1 cellular context compared by ENCODE assay signal in the genomic region with DNA sequence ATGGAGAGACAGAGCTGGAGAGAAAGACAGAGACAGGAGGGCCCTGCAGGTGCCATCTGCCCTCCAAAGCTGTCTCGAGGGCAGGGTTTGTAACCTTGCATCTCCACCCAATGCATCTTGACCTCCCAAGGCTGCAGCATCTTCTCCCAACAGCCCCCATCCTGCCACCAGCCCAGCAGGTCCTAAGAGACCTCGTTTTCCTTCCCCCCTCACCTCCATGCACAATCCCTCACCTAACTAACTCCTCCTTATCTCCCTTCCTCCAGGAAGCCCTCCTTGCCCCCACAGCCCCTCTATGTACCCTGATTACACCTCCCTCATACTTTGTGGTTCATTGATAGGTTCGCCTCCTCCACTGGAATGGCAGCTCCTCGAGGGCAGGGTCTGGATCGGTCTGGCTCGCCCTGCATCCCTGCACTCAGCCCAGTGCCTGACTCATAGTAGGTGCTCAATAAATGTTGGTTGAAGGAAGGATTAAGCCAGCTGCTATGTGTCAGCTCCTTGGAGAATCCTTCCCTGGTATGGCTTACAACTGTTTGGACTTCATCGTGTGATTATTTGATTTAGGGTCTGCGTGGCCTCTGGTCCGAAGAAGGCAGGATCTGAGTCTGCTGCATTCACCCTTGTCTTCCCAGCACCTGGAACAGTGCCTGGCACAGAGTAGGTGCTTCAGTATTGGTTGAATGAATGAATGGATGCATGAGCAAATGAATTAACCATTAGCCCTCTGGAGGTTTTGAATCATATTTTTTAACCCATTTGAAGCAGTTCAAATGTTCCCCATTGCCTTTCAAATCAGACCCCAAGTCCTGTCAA.
TF ChIP-seq lines count a peak whose summit lies in the region.

No MANE protein-coding gene starts in this region.

TF ChIP-seq in HepG2, 621 proteins besides CTCF, POLR2A, EP300 and RAD21 (continued from another document and continues in another):
- TF ChIP-seq SSRP1 (CRISPR knock-in tag; IDR thresholded peaks at IDR 0.05) (0 out of 2 replicates have a peak, but pooled peaks have one; percentile 18), ZNF180 (CRISPR knock-in tag; IDR thresholded peaks at IDR 0.05; ENCODE audit: borderline replicate concordance, low read depth) (no peak), ZNF432 (CRISPR knock-in tag; IDR thresholded peaks at IDR 0.05; ENCODE audit: borderline replicate concordance) (no peak), NCOA1 (CRISPR knock-in tag; IDR thresholded peaks at IDR 0.05) (no peak), ZNF33A (CRISPR knock-in tag; IDR thresholded peaks at IDR 0.05; ENCODE audit: borderline replicate concordance) (no peak), ZNF569 (CRISPR knock-in tag; IDR thresholded peaks at IDR 0.05; ENCODE audit: borderline replicate concordance) (no peak), ETV5 (CRISPR knock-in tag; IDR thresholded peaks at IDR 0.05; ENCODE audit: borderline replicate concordance) (no peak), ZNF670 (CRISPR knock-in tag; IDR thresholded peaks at IDR 0.05; ENCODE audit: borderline replicate concordance) (no peak), ZNF24 (IDR thresholded peaks at IDR 0.05) (peak; percentile 85; the same call in 1 of the 2 replicates), ZNF605 (CRISPR knock-in tag; IDR thresholded peaks at IDR 0.05) (no peak), ZNF619 (CRISPR knock-in tag; IDR thresholded peaks at IDR 0.05) (no peak), ATF7-NPFF (CRISPR knock-in tag; IDR thresholded peaks at IDR 0.05; ENCODE audit: low read depth) (no peak), HNRNPK (IDR thresholded peaks at IDR 0.05; ENCODE audit: low read depth, low read length, poor library complexity, severe bottlenecking) (peak; percentile 12), ZBTB20 (CRISPR knock-in tag; IDR thresholded peaks at IDR 0.05; ENCODE audit: borderline replicate concordance, low read depth) (no peak), ZNF10 (CRISPR knock-in tag; IDR thresholded peaks at IDR 0.05; ENCODE audit: borderline replicate concordance, low read depth) (no peak), EZH2 (conservative IDR thresholded peaks at IDR 0.05; ENCODE audit: low read depth, low read length) (no peak), ZNF746 (CRISPR knock-in tag; IDR thresholded peaks at IDR 0.05) (no peak), ZSCAN29 (CRISPR knock-in tag; conservative IDR thresholded peaks at IDR 0.05) (no peak), ZNF883 (CRISPR knock-in tag; IDR thresholded peaks at IDR 0.05; ENCODE audit: not compliant biosample characterization) (peak; percentile 43), ZNF550 (CRISPR knock-in tag; IDR thresholded peaks at IDR 0.05; ENCODE audit: borderline replicate concordance) (no peak), POLR2AphosphoS5 (IDR thresholded peaks at IDR 0.05; ENCODE audit: low read depth, low read length) (no peak), ZNF644 (CRISPR knock-in tag; IDR thresholded peaks at IDR 0.05; ENCODE audit: low read depth) (no peak), TARDBP (CRISPR knock-in tag; IDR thresholded peaks at IDR 0.05) (peak; percentile 59; the same call in 1 of the 2 replicates), ZSCAN12 (CRISPR knock-in tag; IDR thresholded peaks at IDR 0.05) (no peak), TMF1 (CRISPR knock-in tag; IDR thresholded peaks at IDR 0.05; ENCODE audit: low read depth) (0 out of 2 replicates have a peak, but pooled peaks have one; percentile 35), SOX6 (IDR thresholded peaks at IDR 0.05) (no peak), SOX6 (CRISPR knock-in tag; IDR thresholded peaks at IDR 0.05) (no peak)
- TF ChIP-seq, protein P1, sequence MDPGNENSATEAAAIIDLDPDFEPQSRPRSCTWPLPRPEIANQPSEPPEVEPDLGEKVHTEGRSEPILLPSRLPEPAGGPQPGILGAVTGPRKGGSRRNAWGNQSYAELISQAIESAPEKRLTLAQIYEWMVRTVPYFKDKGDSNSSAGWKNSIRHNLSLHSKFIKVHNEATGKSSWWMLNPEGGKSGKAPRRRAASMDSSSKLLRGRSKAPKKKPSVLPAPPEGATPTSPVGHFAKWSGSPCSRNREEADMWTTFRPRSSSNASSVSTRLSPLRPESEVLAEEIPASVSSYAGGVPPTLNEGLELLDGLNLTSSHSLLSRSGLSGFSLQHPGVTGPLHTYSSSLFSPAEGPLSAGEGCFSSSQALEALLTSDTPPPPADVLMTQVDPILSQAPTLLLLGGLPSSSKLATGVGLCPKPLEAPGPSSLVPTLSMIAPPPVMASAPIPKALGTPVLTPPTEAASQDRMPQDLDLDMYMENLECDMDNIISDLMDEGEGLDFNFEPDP (CRISPR knock-in tag; conservative IDR thresholded peaks at IDR 0.05): no peak
- TF ChIP-seq, protein P2, sequence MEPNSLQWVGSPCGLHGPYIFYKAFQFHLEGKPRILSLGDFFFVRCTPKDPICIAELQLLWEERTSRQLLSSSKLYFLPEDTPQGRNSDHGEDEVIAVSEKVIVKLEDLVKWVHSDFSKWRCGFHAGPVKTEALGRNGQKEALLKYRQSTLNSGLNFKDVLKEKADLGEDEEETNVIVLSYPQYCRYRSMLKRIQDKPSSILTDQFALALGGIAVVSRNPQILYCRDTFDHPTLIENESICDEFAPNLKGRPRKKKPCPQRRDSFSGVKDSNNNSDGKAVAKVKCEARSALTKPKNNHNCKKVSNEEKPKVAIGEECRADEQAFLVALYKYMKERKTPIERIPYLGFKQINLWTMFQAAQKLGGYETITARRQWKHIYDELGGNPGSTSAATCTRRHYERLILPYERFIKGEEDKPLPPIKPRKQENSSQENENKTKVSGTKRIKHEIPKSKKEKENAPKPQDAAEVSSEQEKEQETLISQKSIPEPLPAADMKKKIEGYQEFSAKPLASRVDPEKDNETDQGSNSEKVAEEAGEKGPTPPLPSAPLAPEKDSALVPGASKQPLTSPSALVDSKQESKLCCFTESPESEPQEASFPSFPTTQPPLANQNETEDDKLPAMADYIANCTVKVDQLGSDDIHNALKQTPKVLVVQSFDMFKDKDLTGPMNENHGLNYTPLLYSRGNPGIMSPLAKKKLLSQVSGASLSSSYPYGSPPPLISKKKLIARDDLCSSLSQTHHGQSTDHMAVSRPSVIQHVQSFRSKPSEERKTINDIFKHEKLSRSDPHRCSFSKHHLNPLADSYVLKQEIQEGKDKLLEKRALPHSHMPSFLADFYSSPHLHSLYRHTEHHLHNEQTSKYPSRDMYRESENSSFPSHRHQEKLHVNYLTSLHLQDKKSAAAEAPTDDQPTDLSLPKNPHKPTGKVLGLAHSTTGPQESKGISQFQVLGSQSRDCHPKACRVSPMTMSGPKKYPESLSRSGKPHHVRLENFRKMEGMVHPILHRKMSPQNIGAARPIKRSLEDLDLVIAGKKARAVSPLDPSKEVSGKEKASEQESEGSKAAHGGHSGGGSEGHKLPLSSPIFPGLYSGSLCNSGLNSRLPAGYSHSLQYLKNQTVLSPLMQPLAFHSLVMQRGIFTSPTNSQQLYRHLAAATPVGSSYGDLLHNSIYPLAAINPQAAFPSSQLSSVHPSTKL (CRISPR knock-in tag; IDR thresholded peaks at IDR 0.05): no peak
- TF ChIP-seq, protein P3, sequence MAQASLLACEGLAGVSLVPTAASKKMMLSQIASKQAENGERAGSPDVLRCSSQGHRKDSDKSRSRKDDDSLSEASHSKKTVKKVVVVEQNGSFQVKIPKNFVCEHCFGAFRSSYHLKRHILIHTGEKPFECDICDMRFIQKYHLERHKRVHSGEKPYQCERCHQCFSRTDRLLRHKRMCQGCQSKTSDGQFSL (CRISPR knock-in tag; IDR thresholded peaks at IDR 0.05): no peak
- TF ChIP-seq, protein P4, sequence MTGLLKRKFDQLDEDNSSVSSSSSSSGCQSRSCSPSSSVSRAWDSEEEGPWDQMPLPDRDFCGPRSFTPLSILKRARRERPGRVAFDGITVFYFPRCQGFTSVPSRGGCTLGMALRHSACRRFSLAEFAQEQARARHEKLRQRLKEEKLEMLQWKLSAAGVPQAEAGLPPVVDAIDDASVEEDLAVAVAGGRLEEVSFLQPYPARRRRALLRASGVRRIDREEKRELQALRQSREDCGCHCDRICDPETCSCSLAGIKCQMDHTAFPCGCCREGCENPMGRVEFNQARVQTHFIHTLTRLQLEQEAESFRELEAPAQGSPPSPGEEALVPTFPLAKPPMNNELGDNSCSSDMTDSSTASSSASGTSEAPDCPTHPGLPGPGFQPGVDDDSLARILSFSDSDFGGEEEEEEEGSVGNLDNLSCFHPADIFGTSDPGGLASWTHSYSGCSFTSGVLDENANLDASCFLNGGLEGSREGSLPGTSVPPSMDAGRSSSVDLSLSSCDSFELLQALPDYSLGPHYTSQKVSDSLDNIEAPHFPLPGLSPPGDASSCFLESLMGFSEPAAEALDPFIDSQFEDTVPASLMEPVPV (CRISPR knock-in tag; IDR thresholded peaks at IDR 0.05): 0 out of 2 replicates have a peak, but pooled peaks have one; percentile 14
- TF ChIP-seq, protein P5, sequence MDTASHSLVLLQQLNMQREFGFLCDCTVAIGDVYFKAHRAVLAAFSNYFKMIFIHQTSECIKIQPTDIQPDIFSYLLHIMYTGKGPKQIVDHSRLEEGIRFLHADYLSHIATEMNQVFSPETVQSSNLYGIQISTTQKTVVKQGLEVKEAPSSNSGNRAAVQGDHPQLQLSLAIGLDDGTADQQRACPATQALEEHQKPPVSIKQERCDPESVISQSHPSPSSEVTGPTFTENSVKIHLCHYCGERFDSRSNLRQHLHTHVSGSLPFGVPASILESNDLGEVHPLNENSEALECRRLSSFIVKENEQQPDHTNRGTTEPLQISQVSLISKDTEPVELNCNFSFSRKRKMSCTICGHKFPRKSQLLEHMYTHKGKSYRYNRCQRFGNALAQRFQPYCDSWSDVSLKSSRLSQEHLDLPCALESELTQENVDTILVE (CRISPR knock-in tag; IDR thresholded peaks at IDR 0.05): no peak
- TF ChIP-seq, protein P6, sequence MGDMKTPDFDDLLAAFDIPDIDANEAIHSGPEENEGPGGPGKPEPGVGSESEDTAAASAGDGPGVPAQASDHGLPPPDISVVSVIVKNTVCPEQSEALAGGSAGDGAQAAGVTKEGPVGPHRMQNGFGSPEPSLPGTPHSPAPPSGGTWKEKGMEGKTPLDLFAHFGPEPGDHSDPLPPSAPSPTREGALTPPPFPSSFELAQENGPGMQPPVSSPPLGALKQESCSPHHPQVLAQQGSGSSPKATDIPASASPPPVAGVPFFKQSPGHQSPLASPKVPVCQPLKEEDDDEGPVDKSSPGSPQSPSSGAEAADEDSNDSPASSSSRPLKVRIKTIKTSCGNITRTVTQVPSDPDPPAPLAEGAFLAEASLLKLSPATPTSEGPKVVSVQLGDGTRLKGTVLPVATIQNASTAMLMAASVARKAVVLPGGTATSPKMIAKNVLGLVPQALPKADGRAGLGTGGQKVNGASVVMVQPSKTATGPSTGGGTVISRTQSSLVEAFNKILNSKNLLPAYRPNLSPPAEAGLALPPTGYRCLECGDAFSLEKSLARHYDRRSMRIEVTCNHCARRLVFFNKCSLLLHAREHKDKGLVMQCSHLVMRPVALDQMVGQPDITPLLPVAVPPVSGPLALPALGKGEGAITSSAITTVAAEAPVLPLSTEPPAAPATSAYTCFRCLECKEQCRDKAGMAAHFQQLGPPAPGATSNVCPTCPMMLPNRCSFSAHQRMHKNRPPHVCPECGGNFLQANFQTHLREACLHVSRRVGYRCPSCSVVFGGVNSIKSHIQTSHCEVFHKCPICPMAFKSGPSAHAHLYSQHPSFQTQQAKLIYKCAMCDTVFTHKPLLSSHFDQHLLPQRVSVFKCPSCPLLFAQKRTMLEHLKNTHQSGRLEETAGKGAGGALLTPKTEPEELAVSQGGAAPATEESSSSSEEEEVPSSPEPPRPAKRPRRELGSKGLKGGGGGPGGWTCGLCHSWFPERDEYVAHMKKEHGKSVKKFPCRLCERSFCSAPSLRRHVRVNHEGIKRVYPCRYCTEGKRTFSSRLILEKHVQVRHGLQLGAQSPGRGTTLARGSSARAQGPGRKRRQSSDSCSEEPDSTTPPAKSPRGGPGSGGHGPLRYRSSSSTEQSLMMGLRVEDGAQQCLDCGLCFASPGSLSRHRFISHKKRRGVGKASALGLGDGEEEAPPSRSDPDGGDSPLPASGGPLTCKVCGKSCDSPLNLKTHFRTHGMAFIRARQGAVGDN (CRISPR knock-in tag; IDR thresholded peaks at IDR 0.05): no peak
- TF ChIP-seq, protein P7, sequence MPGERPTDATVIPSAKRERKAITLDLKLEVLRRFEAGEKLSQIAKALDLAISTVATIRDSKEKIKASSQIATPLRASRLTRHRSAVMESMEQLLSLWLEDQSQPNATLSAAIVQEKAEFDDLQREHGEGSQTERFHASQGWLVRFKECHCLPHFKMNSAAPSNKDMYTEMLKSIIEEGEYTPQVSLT (CRISPR knock-in tag; IDR thresholded peaks at IDR 0.05; ENCODE audit: borderline replicate concordance, low read depth): no peak
- TF ChIP-seq, protein P8, sequence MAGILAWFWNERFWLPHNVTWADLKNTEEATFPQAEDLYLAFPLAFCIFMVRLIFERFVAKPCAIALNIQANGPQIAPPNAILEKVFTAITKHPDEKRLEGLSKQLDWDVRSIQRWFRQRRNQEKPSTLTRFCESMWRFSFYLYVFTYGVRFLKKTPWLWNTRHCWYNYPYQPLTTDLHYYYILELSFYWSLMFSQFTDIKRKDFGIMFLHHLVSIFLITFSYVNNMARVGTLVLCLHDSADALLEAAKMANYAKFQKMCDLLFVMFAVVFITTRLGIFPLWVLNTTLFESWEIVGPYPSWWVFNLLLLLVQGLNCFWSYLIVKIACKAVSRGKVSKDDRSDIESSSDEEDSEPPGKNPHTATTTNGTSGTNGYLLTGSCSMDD (CRISPR knock-in tag; IDR thresholded peaks at IDR 0.05): no peak
- TF ChIP-seq, protein P9, sequence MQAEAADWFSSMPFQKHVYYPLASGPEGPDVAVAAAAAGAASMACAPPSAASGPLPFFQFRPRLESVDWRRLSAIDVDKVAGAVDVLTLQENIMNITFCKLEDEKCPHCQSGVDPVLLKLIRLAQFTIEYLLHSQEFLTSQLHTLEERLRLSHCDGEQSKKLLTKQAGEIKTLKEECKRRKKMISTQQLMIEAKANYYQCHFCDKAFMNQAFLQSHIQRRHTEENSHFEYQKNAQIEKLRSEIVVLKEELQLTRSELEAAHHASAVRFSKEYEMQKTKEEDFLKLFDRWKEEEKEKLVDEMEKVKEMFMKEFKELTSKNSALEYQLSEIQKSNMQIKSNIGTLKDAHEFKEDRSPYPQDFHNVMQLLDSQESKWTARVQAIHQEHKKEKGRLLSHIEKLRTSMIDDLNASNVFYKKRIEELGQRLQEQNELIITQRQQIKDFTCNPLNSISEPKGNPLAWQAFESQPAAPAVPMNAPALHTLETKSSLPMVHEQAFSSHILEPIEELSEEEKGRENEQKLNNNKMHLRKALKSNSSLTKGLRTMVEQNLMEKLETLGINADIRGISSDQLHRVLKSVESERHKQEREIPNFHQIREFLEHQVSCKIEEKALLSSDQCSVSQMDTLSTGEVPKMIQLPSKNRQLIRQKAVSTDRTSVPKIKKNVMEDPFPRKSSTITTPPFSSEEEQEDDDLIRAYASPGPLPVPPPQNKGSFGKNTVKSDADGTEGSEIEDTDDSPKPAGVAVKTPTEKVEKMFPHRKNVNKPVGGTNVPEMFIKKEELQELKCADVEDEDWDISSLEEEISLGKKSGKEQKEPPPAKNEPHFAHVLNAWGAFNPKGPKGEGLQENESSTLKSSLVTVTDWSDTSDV (CRISPR knock-in tag; IDR thresholded peaks at IDR 0.05): no peak
- TF ChIP-seq, protein P10, sequence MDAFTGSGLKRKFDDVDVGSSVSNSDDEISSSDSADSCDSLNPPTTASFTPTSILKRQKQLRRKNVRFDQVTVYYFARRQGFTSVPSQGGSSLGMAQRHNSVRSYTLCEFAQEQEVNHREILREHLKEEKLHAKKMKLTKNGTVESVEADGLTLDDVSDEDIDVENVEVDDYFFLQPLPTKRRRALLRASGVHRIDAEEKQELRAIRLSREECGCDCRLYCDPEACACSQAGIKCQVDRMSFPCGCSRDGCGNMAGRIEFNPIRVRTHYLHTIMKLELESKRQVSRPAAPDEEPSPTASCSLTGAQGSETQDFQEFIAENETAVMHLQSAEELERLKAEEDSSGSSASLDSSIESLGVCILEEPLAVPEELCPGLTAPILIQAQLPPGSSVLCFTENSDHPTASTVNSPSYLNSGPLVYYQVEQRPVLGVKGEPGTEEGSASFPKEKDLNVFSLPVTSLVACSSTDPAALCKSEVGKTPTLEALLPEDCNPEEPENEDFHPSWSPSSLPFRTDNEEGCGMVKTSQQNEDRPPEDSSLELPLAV (CRISPR knock-in tag; conservative IDR thresholded peaks at IDR 0.05; ENCODE audit: low read depth): no peak
